Comparison of ENCODE assay signal across 8 cellular contexts in the genomic region with DNA sequence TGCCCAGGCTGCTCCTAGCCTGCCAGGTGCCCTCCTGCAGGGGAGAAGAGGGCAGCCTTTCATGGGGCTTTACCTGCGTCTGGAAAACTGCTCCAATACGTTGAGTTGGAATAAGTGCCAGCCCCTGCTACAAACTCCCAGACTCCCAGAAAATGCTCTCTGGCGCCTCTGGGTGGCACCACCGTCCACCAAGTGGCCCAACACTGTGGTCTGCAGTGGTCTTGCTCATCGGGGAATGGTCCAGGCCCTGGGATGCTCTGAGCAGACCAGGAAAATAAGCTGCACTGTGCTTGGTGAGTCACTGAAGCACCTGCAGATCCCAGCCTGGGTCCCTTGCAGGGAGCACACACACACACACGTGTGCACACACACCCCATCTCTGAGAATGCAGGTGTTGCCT. TPM values are rescaled to one million over a fixed set of nuclear protein-coding genes. Genes with fewer than 3 reads are reported as not detected.
DNase-seq lines count a peak whose midpoint lies in the region; ATAC-seq, FAIRE-seq and TF ChIP-seq lines count a peak whose summit lies in the region.

No MANE protein-coding gene starts in this region.

- 0 out of 3 replicates have a peak, but pooled peaks of 1 of the 2 experiments have one; percentile 27 for TF ChIP-seq POLR2A in H1 (IDR thresholded peaks at IDR 0.05; ENCODE audit: control extremely low read depth in 1 of 2, low read depth in 2 of 2, low read length in 2 of 2)

- H3K79me1 ChIP-seq in H1 (ENCODE audit: low read depth, low read length), result no peaks in the 10 kb centered on the region; the same call in 1 of the 2 replicates

- H2BK5ac ChIP-seq in H1 (ENCODE audit: low read depth, low read length), result no peak overlapping the region

- no peak for TF ChIP-seq EP300 in H1 (IDR thresholded peaks at IDR 0.05; ENCODE audit: borderline replicate concordance in 1 of 2, low read depth in 2 of 2, low read length in 2 of 2)

- H3K27me3 Mint-ChIP-seq in neural progenitor cell (ENCODE audit: insufficient read depth, low read depth), result no peaks in the 10 kb centered on the region

- ATAC-seq in Right ventricle myocardium inferior (peak; percentile 21), GM21528 (IDR thresholded peaks at IDR 0.05; ENCODE audit: low FRiP score, unreplicated experiment) (no peak)

- H3K14ac ChIP-seq in H1 (ENCODE audit: insufficient read length), result no peak overlapping the region

- H4K91ac ChIP-seq in H1 (replicated peaks; ENCODE audit: insufficient read length, low read length), result no peak overlapping the region

- no peaks in the 10 kb centered on the region for H3K23me2 ChIP-seq in H1 (ENCODE audit: low read depth, low read length)

- intact Hi-C loops in Right ventricle myocardium inferior (cut with DNase I) (loop anchor here (5.0 to 10.0 kb wide), 2 partner anchors 69 to 437 kb away; partner anchors contain the start of gene SEC14L5), cardiac septum (cut with DNase I) (no loop called here)

- H3K9me3 Mint-ChIP-seq in neural progenitor cell, result no peaks in the 10 kb centered on the region

- H2AFZ ChIP-seq in H1 (ENCODE audit: low read length) (no peak overlapping the region), neural progenitor cell (replicated peaks) (no peak overlapping the region)

- peaks cover 0 to 16% (median 11%) of the 10 kb centered on the region in 4 experiments; a peak in 6 of 7 replicates for H3K4me1 ChIP-seq in H1 (replicated peaks in 1 of 4; ENCODE audit: control insufficient read depth in 3 of 4, insufficient read depth in 4 of 4, low read length in 3 of 4)
- H3K4me1 ChIP-seq in neural progenitor cell, result peaks cover 8% of the 10 kb centered on the region

- no peak overlapping the region for H2AK5ac ChIP-seq in H1 (ENCODE audit: low read depth, low read length)

- peaks cover 4% of the 10 kb centered on the region for H3K36me3 Mint-ChIP-seq in neural progenitor cell

- H3K27ac ChIP-seq in H1 (ENCODE audit: low read depth, low read length) (no peak overlapping the region), neural progenitor cell (no peak overlapping the region)

- H2BK15ac ChIP-seq in H1 (ENCODE audit: low read length), result no peak overlapping the region

- H2BK120ac ChIP-seq in H1 (replicated peaks; ENCODE audit: low read depth, low read length), result no peak overlapping the region

- FAIRE-seq in H1 (lab: Jason Lieb, UNC), result peak; percentile 62

- H3K4me1 Mint-ChIP-seq in neural progenitor cell, result peaks cover 22% of the 10 kb centered on the region

- no peak overlapping the region for H4K5ac ChIP-seq in H1 (ENCODE audit: insufficient read length, low read depth, low read length)

- CTCF ChIA-PET in H1 (lab: Charles Lee; ENCODE audit: partially characterized antibody), result interaction anchor here (0.6 to 35.4 kb wide), 38 partner anchors 8 to 188 kb away, joined by 3 to 968 read pairs (median 5); partner anchors contain the start of genes C16orf96, CDIP1, MGRN1 and UBALD1

- H3F3A ChIP-seq in neural progenitor cell (ENCODE audit: low read depth), result peaks cover 21% of the 10 kb centered on the region

- H3K4me3 Mint-ChIP-seq in neural progenitor cell, result no peak overlapping the region

- H4K20me1 ChIP-seq in H1 (replicated peaks in 1 of 2; ENCODE audit: control insufficient read depth in 1 of 2, insufficient read depth in 2 of 2, low read length in 2 of 2) (peaks cover 8 to 12% of the 10 kb centered on the region in 2 experiments), neural progenitor cell (ENCODE audit: low read depth) (peaks cover 36% of the 10 kb centered on the region)

- no peaks in the 10 kb centered on the region for H3K9me3 ChIP-seq in H1 (ENCODE audit: insufficient read depth in 2 of 2, low read depth in 1 of 2, low read length in 1 of 2)
- H3K9me3 ChIP-seq in neural progenitor cell (ENCODE audit: low read depth), result no peaks in the 10 kb centered on the region

- TF ChIP-seq CTCF in H1 (IDR thresholded peaks at IDR 0.05; ENCODE audit: control extremely low read depth in 1 of 3, insufficient read depth in 1 of 3, low read depth in 1 of 3, low read length in 3 of 3) (peak; percentile 91 to 97 (median 94)), neural progenitor cell (IDR thresholded peaks at IDR 0.05) (peak; percentile 81)

- H3K27me3 ChIP-seq in H1 (replicated peaks in 1 of 4; ENCODE audit: control insufficient read depth in 3 of 4, extremely low read depth in 1 of 4, insufficient read depth in 3 of 4, low read length in 3 of 4) (no peaks in the 10 kb centered on the region), neural progenitor cell (no peaks in the 10 kb centered on the region)

- H3K9ac ChIP-seq in H1 (replicated peaks in 1 of 4; ENCODE audit: extremely low read depth in 1 of 4, low read depth in 3 of 4, low read length in 3 of 4) (no peak overlapping the region), neural progenitor cell (no peak overlapping the region)

- no peak overlapping the region for H3K23ac ChIP-seq in H1 (ENCODE audit: insufficient read length)

- no peak overlapping the region for H3K4ac ChIP-seq in H1 (replicated peaks; ENCODE audit: insufficient read length, low read depth, low read length)

- H3K36me3 ChIP-seq in H1 (ENCODE audit: control insufficient read depth in 2 of 4, insufficient read depth in 4 of 4, low read length in 3 of 4) (peaks cover 0 to 4% (median 1%) of the 10 kb centered on the region in 4 experiments; a peak in 1 of 8 replicates), neural progenitor cell (no peaks in the 10 kb centered on the region)

- peak; percentile 98 to 99 for TF ChIP-seq RAD21 in H1 (IDR thresholded peaks at IDR 0.05 in 1 of 2, conservative IDR thresholded peaks at IDR 0.05 in 1 of 2; ENCODE audit: low read depth in 2 of 2, low read length in 2 of 2)

- H3K4me3 ChIP-seq in H1 (ENCODE audit: extremely low read depth in 1 of 4, insufficient read depth in 2 of 4, low read depth in 3 of 4, low read length in 4 of 4), result no peak overlapping the region
- H3K4me3 ChIP-seq in neural progenitor cell, result no peak overlapping the region

- no peak overlapping the region for H2BK12ac ChIP-seq in H1 (ENCODE audit: low read depth, low read length)

- DNase-seq in Right ventricle myocardium inferior (ENCODE audit: missing footprints), result no peak
- DNase-seq in cardiac septum (ENCODE audit: low spot score), result no peak
- peak; percentile 43 for DNase-seq in NCI-H82 treated with DMSO at 0.1 percent for 48 hours (lab: John Stamatoyannopoulos, UW; ENCODE audit: unreplicated experiment)
- peak in 1 of 2 experiments; percentile 79 for DNase-seq in H1 (ENCODE audit: low read depth in 1 of 2, low spot score in 2 of 2)
- DNase-seq in neural progenitor cell (ENCODE audit: low spot score), result peak; percentile 82
- no peak for DNase-seq in CD1c-positive myeloid dendritic cell (ENCODE audit: extremely low spot score)
- DNase-seq in dedifferentiated amniotic fluid mesenchymal stem cell (ENCODE audit: extremely low spot score), result no peak

- WGBS in H1 (ENCODE audit: extremely low coverage in 1 of 2, insufficient coverage in 1 of 2, insufficient read length in 1 of 2, insufficient replicate concordance in 2 of 2, low coverage in 1 of 2, low lambda C conversion rate in 2 of 2, missing lambda C conversion rate in 1 of 2), 2 experiments, result 28% methylated on average over 6 of the region's 6 CpGs; no CpG with 5 or more reads in 1 of the 2 experiments

- no peak overlapping the region for H4K8ac ChIP-seq in H1 (ENCODE audit: extremely low read depth, insufficient read depth, low read length)

- H3K56ac ChIP-seq in H1 (replicated peaks; ENCODE audit: insufficient read length, low read depth, low read length), result no peak overlapping the region

- POLR2A ChIA-PET in H1 (lab: Charles Lee; ENCODE audit: partially characterized antibody), result interaction anchor here (0.6 to 2.6 kb wide), 11 partner anchors 12 to 130 kb away, joined by 3 to 9 read pairs (median 5); partner anchors contain the start of genes C16orf96 and CDIP1

- H3K27ac Mint-ChIP-seq in neural progenitor cell, result no peak overlapping the region

- H3K4me2 ChIP-seq in H1 (ENCODE audit: insufficient read depth in 1 of 2, low read depth in 2 of 2, low read length in 2 of 2) (no peak overlapping the region), neural progenitor cell (no peak overlapping the region)

- H3K79me2 ChIP-seq in H1 (ENCODE audit: control insufficient read depth in 1 of 2, insufficient read depth in 2 of 2, low read length in 2 of 2) (peaks cover 3 to 5% of the 10 kb centered on the region in 2 experiments; a peak in 1 of 4 replicates), neural progenitor cell (ENCODE audit: low read depth) (peaks cover 24% of the 10 kb centered on the region)

- no peak overlapping the region for H2BK20ac ChIP-seq in H1 (ENCODE audit: low read length)

- H3K18ac ChIP-seq in H1 (ENCODE audit: extremely low read depth, low read length), result no peak overlapping the region

RNA-seq across cellular contexts. Expression of gene CDIP1, which starts 20.8 kb away (rescaled TPM):
- total RNA-seq in Right ventricle myocardium inferior (46.3 TPM), cardiac septum (42.1 TPM), neural progenitor cell (ENCODE audit: low replicate concordance) (13.1 and 32.6 TPM in 2 replicates)
- total RNA-seq in H1 (2021; fragmentation: NEBNext Ultra II Directional; extraction: Animal tissue kit (Norgen Biotek cat#: 25700)), result 73.7 and 76.3 TPM in 2 replicates
- 56.6 and 91.0 TPM in 2 replicates for polyA plus RNA-seq in H1 (2011; rRNA removed)
- polyA plus RNA-seq in H1 (2011; cell fraction: cytosol; rRNA removed), result 30.3 TPM
- polyA plus RNA-seq in H1 (2011; cell fraction: nucleus; rRNA removed), result 56.4 TPM
- 63.4 to 93.4 TPM (median 83.5 TPM) in 4 replicates for polyA plus RNA-seq in H1 (2012, experiment 1 of 2)
- polyA plus RNA-seq in H1 (2012, experiment 2 of 2), result 84.1 TPM
- polyA plus RNA-seq in H1 (2013, experiment 1 of 2), result 34.2 TPM
- 34.4 TPM for polyA plus RNA-seq in H1 (2013, experiment 2 of 2)
- 28.0 and 32.6 TPM in 2 replicates for polyA minus RNA-seq in H1 (2011; rRNA and poly(A)+ RNA removed)
- 24.1 TPM for polyA minus RNA-seq in H1 (2011; cell fraction: cytosol; rRNA and poly(A)+ RNA removed)
- polyA minus RNA-seq in H1 (2011; cell fraction: nucleus; rRNA and poly(A)+ RNA removed), result 26.3 TPM

RNA-seq across cellular contexts. Expression of gene C16orf96, which starts 38.3 kb away (rescaled TPM):
- total RNA-seq in Right ventricle myocardium inferior (0.05 TPM), cardiac septum (0.11 TPM), neural progenitor cell (ENCODE audit: low replicate concordance) (0.11 and 0.99 TPM in 2 replicates)
- 1.3 and 1.6 TPM in 2 replicates for total RNA-seq in H1 (2021; fragmentation: NEBNext Ultra II Directional; extraction: Animal tissue kit (Norgen Biotek cat#: 25700))
- polyA plus RNA-seq in H1 (2011; rRNA removed), result 1.0 and 1.8 TPM in 2 replicates
- polyA plus RNA-seq in H1 (2011; cell fraction: cytosol; rRNA removed), result 0.97 TPM
- polyA plus RNA-seq in H1 (2011; cell fraction: nucleus; rRNA removed), result 2.1 TPM
- 1.4 to 2.0 TPM (median 1.5 TPM) in 4 replicates for polyA plus RNA-seq in H1 (2012, experiment 1 of 2)
- polyA plus RNA-seq in H1 (2012, experiment 2 of 2), result 1.1 TPM
- polyA plus RNA-seq in H1 (2013, experiment 1 of 2), result 0.67 TPM
- 0.72 TPM for polyA plus RNA-seq in H1 (2013, experiment 2 of 2)
- 1.4 and 1.6 TPM in 2 replicates for polyA minus RNA-seq in H1 (2011; rRNA and poly(A)+ RNA removed)
- polyA minus RNA-seq in H1 (2011; cell fraction: cytosol; rRNA and poly(A)+ RNA removed), result 1.5 TPM
- 1.9 TPM for polyA minus RNA-seq in H1 (2011; cell fraction: nucleus; rRNA and poly(A)+ RNA removed)

RNA-seq across cellular contexts. Expression of gene HMOX2, which starts 41.6 kb away (rescaled TPM):
- total RNA-seq in Right ventricle myocardium inferior (126 TPM), cardiac septum (69.1 TPM), neural progenitor cell (ENCODE audit: low replicate concordance) (11.5 and 20.3 TPM in 2 replicates)
- 45.6 and 48.4 TPM in 2 replicates for total RNA-seq in H1 (2021; fragmentation: NEBNext Ultra II Directional; extraction: Animal tissue kit (Norgen Biotek cat#: 25700))
- 33.7 and 36.5 TPM in 2 replicates for polyA plus RNA-seq in H1 (2011; rRNA removed)
- 43.5 TPM for polyA plus RNA-seq in H1 (2011; cell fraction: cytosol; rRNA removed)
- polyA plus RNA-seq in H1 (2011; cell fraction: nucleus; rRNA removed), result 39.8 TPM
- 43.6 to 48.5 TPM (median 44.9 TPM) in 4 replicates for polyA plus RNA-seq in H1 (2012, experiment 1 of 2)
- 35.4 TPM for polyA plus RNA-seq in H1 (2012, experiment 2 of 2)
- 31.2 TPM for polyA plus RNA-seq in H1 (2013, experiment 1 of 2)
- polyA plus RNA-seq in H1 (2013, experiment 2 of 2), result 28.8 TPM
- 33.6 and 42.8 TPM in 2 replicates for polyA minus RNA-seq in H1 (2011; rRNA and poly(A)+ RNA removed)
- 16.3 TPM for polyA minus RNA-seq in H1 (2011; cell fraction: cytosol; rRNA and poly(A)+ RNA removed)
- 17.1 TPM for polyA minus RNA-seq in H1 (2011; cell fraction: nucleus; rRNA and poly(A)+ RNA removed)

RNA-seq across cellular contexts. Expression of gene NMRAL1, which starts 43.4 kb away (rescaled TPM):
- total RNA-seq in Right ventricle myocardium inferior, result 26.0 TPM
- total RNA-seq in cardiac septum, result 7.3 TPM
- total RNA-seq in H1 (2021; fragmentation: NEBNext Ultra II Directional; extraction: Animal tissue kit (Norgen Biotek cat#: 25700)), result 66.8 and 72.5 TPM in 2 replicates
- 143 and 196 TPM in 2 replicates for polyA plus RNA-seq in H1 (2011; rRNA removed)
- 148 TPM for polyA plus RNA-seq in H1 (2011; cell fraction: cytosol; rRNA removed)
- 106 TPM for polyA plus RNA-seq in H1 (2011; cell fraction: nucleus; rRNA removed)
- 63.8 to 98.0 TPM (median 91.2 TPM) in 4 replicates for polyA plus RNA-seq in H1 (2012, experiment 1 of 2)
- 136 TPM for polyA plus RNA-seq in H1 (2012, experiment 2 of 2)
- 60.8 TPM for polyA plus RNA-seq in H1 (2013, experiment 1 of 2)
- polyA plus RNA-seq in H1 (2013, experiment 2 of 2), result 64.5 TPM
- 72.7 and 89.1 TPM in 2 replicates for polyA minus RNA-seq in H1 (2011; rRNA and poly(A)+ RNA removed)
- 55.3 TPM for polyA minus RNA-seq in H1 (2011; cell fraction: cytosol; rRNA and poly(A)+ RNA removed)
- 63.2 TPM for polyA minus RNA-seq in H1 (2011; cell fraction: nucleus; rRNA and poly(A)+ RNA removed)
- 47.1 and 69.1 TPM in 2 replicates for total RNA-seq in neural progenitor cell (ENCODE audit: low replicate concordance)

Comparison
In these comparisons a context has a peak if more than half of its experiments do, and no peak if none do; other contexts are left out.
1. DNase-seq: peak in NCI-H82 treated with DMSO at 0.1 percent for 48 hours (single experiment) and neural progenitor cell (single experiment); none in Right ventricle myocardium inferior (single experiment), cardiac septum (single experiment), CD1c-positive myeloid dendritic cell (single experiment) and dedifferentiated amniotic fluid mesenchymal stem cell (single experiment).